In the genomic region with DNA sequence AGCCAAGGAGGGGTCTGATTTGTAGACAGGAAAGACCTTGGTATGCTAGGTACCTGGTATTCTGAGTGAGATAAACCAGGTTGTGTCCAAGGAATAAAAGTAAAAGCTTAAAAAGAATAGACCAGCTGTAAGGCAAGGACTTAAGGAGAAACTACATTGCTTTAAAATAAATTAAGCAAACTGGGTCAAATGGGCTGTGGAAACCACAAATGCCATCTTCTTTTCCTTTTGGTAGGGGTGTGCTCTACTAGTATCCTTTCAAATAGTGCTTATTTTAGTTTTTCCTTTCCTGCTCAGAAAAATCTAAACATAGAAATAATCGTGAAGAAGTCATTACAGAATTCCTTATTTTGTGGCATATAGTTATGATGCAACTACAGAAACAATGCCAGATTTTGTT, we compare ENCODE assay signal across 32 cellular contexts.
"Had no signal": no experiment of that assay in that cellular context is flagged by ENCODE, and none has a peak within 500 bp of the region (broad histone marks: within the 10 kb centered on the region; RNA-seq: fewer than 3 reads in every experiment).

No MANE protein-coding gene starts in this region.

- H3K4me3 ChIP-seq: ascending aorta, cardiac muscle cell had no signal

- DNase-seq: activated B cell treated with CpG ODN at 0.5 μM for 24 hours; activated CD4-positive, alpha-beta memory T cell treated with anti-CD3 and anti-CD28 coated beads for 36 hours; activated CD4-positive, alpha-beta T cell treated with anti-CD3 and anti-CD28 coated beads for 4 hours; activated CD4-positive, alpha-beta T cell treated with anti-CD3 and anti-CD28 coated beads, Interleukin-2, amount 10 ng/mL, durations not matched to agents 24 days and 14 days; activated CD4-positive, alpha-beta T cell treated with anti-CD3 and anti-CD28 coated beads, Interleukin-2, amount 50 U/mL, for 1 hour; activated CD4-positive, alpha-beta T cell treated with anti-CD3 and anti-CD28 coated beads, Interleukin-2, amount 50 U/mL, for 4 hours; activated CD4-positive, CD25-positive, alpha-beta regulatory T cell treated with anti-CD3 and anti-CD28 coated beads, Interleukin-2, amount 50 U/mL, for 72 hours; activated CD8-positive, alpha-beta memory T cell treated with anti-CD3 and anti-CD28 coated beads, Interleukin-2, amount 50 U/mL, for 4 hours; activated CD8-positive, alpha-beta T cell treated with anti-CD3 and anti-CD28 coated beads for 36 hours; activated effector memory CD4-positive, alpha-beta T cell treated with anti-CD3 and anti-CD28 coated beads, Interleukin-2, amount 50 U/mL, for 16 hours; activated gamma-delta T cell treated with Interleukin-2 at 50 U/mL for 16 hours; activated naive CD4-positive, alpha-beta T cell; activated naive CD4-positive, alpha-beta T cell treated with anti-CD3 and anti-CD28 coated beads for 36 hours; activated naive CD4-positive, alpha-beta T cell treated with anti-CD3 and anti-CD28 coated beads, Interleukin-2, amount 50 U/mL, for 16 hours; activated naive CD8-positive, alpha-beta T cell treated with anti-CD3 and anti-CD28 coated beads for 36 hours; activated T-cell treated with anti-CD3 and anti-CD28 coated beads for 4 hours; activated T-cell treated with anti-CD3 and anti-CD28 coated beads, Interleukin-2, amount 50 U/mL, for 1 hour; activated T-cell treated with anti-CD3 and anti-CD28 coated beads, Interleukin-2, amount 50 U/mL, for 4 hours; activated T-cell treated with anti-CD3 and anti-CD28 coated beads, Interleukin-2, amount 50 U/mL, for 72 hours; amygdala; anterior cingulate cortex; T-cell; T-helper 2 cell; T-helper 9 cell had no signal

- H3K27ac ChIP-seq: ascending aorta, cardiac muscle cell, VCaP had no signal

- H3K36me3 Mint-ChIP-seq: activated naive CD4-positive, alpha-beta T cell treated with anti-CD3 and anti-CD28 coated beads, Interleukin-2, amount 50 U/mL, for 72 hours; brain had no signal

- H3K27me3 ChIP-seq: ascending aorta, cardiac muscle cell had no signal

- H3K4me1 Mint-ChIP-seq: activated B cell treated with CpG ODN at 0.5 μM for 24 hours, brain had no signal

- ATAC-seq: activated CD8-positive, alpha-beta T cell treated with anti-CD3 and anti-CD28 coated beads for 36 hours; activated naive CD4-positive, alpha-beta T cell treated with anti-CD3 and anti-CD28 coated beads, Interleukin-2, amount 50 U/mL, for 72 hours; activated T-cell treated with anti-CD3 and anti-CD28 coated beads, Interleukin-2, amount 50 U/mL, for 4 hours; activated T-cell treated with anti-CD3 and anti-CD28 coated beads, Interleukin-2, amount 50 U/mL, for 72 hours; activated T-helper 17 cell treated with anti-CD3 and anti-CD28 coated beads, Interleukin-2, amount 50 U/mL, for 72 hours; T-cell had no signal

- H3K27me3 Mint-ChIP-seq: activated CD4-positive, alpha-beta memory T cell treated with anti-CD3 and anti-CD28 coated beads for 36 hours; activated CD8-positive, alpha-beta T cell treated with anti-CD3 and anti-CD28 coated beads for 36 hours; activated naive CD8-positive, alpha-beta T cell treated with anti-CD3 and anti-CD28 coated beads for 36 hours; activated T-helper 17 cell treated with anti-CD3 and anti-CD28 coated beads, Interleukin-2, amount 50 U/mL, for 72 hours; brain; T-cell had no signal

- H3K36me3 ChIP-seq: ascending aorta, cardiac muscle cell had no signal

- H3K4me3 Mint-ChIP-seq: activated B cell treated with CpG ODN at 0.5 μM for 24 hours; activated CD4-positive, alpha-beta memory T cell treated with anti-CD3 and anti-CD28 coated beads for 36 hours; activated CD4-positive, alpha-beta T cell treated with anti-CD3 and anti-CD28 coated beads, Interleukin-2, amount 10 ng/mL, durations not matched to agents 24 days and 14 days; activated CD8-positive, alpha-beta T cell treated with anti-CD3 and anti-CD28 coated beads for 36 hours; activated naive CD4-positive, alpha-beta T cell treated with anti-CD3 and anti-CD28 coated beads for 36 hours; activated naive CD8-positive, alpha-beta T cell treated with anti-CD3 and anti-CD28 coated beads for 36 hours; activated T-cell treated with anti-CD3 and anti-CD28 coated beads, Interleukin-2, amount 50 U/mL, for 4 hours; activated T-helper 1 cell treated with anti-CD3 and anti-CD28 coated beads, Interleukin-12 subunit alpha, Interleukin-12 subunit beta, Interleukin-2, Interleukin-4 antibody, amounts not matched to agents 30 ng/mL and 10 ng/mL and 1 ng/mL, durations not matched to agents 14 hours and 24 hours and 36 hours; activated T-helper 17 cell treated with anti-CD3 and anti-CD28 coated beads, Interleukin-2, amount 50 U/mL, for 72 hours; brain; T-cell; T-helper 2 cell treated with Interferon-gamma antibody and Interleukin-4, amounts not matched to agents 5 μg/mL and 100 μg/mL, for 36 hours had no signal

- H3K27ac Mint-ChIP-seq: activated B cell treated with CpG ODN at 0.5 μM for 24 hours; activated CD4-positive, alpha-beta memory T cell treated with anti-CD3 and anti-CD28 coated beads for 36 hours; activated CD4-positive, alpha-beta T cell treated with anti-CD3 and anti-CD28 coated beads, Interleukin-2, amount 10 ng/mL, durations not matched to agents 24 days and 14 days; activated CD8-positive, alpha-beta T cell treated with anti-CD3 and anti-CD28 coated beads for 36 hours; activated naive CD4-positive, alpha-beta T cell treated with anti-CD3 and anti-CD28 coated beads for 36 hours; activated naive CD4-positive, alpha-beta T cell treated with anti-CD3 and anti-CD28 coated beads, Interleukin-2, amount 50 U/mL, for 72 hours; activated naive CD8-positive, alpha-beta T cell treated with anti-CD3 and anti-CD28 coated beads for 36 hours; activated T-helper 1 cell treated with anti-CD3 and anti-CD28 coated beads, Interleukin-12 subunit alpha, Interleukin-12 subunit beta, Interleukin-2, Interleukin-4 antibody, amounts not matched to agents 30 ng/mL and 10 ng/mL and 1 ng/mL, durations not matched to agents 14 hours and 24 hours and 36 hours; activated T-helper 17 cell treated with anti-CD3 and anti-CD28 coated beads, Interleukin-2, amount 50 U/mL, for 72 hours; brain; T-helper 2 cell treated with Interferon-gamma antibody and Interleukin-4, amounts not matched to agents 5 μg/mL and 100 μg/mL, for 36 hours had no signal
